Comparison of ENCODE assay signal across 20 cellular contexts in genomic region chr12:69732088-69732487, GRCh38. TPM values are rescaled to one million over a fixed set of nuclear protein-coding genes. Genes with fewer than 3 reads are reported as not detected.
DNase-seq lines count a peak whose midpoint lies in the region; ATAC-seq, FAIRE-seq and TF ChIP-seq lines count a peak whose summit lies in the region.
"Had no signal": no experiment of that assay in that cellular context is flagged by ENCODE, and none has a peak within 500 bp of the region (broad histone marks: within the 10 kb centered on the region; RNA-seq: fewer than 3 reads in every experiment).

No MANE protein-coding gene starts in this region.

- no peaks in the 10 kb centered on the region for H3K4me1 Mint-ChIP-seq in stimulated activated effector memory CD8-positive, alpha-beta T cell treated with anti-CD3 and anti-CD28 coated beads, Interleukin-12 subunit alpha, Interleukin-12 subunit beta, amount 100 ng/mL, for 72 hours
- H3K4me1 Mint-ChIP-seq: memory B cell; naive thymus-derived CD8-positive, alpha-beta T cell had no signal

- H3K36me3 ChIP-seq in HCT116 (ENCODE audit: control insufficient read depth in 1 of 2, insufficient read depth in 2 of 2, low read length in 2 of 2): no peaks in the 10 kb centered on the region

- H3K27ac Mint-ChIP-seq in stimulated activated effector memory CD8-positive, alpha-beta T cell treated with anti-CD3 and anti-CD28 coated beads, Interleukin-12 subunit alpha, Interleukin-12 subunit beta, amount 100 ng/mL, for 72 hours: no peak overlapping the region
- H3K27ac Mint-ChIP-seq: HFFc6; memory B cell; naive thymus-derived CD8-positive, alpha-beta T cell had no signal

- no peak overlapping the region for H3K27ac ChIP-seq in HCT116 (ENCODE audit: low read depth, low read length)
- H3K27ac ChIP-seq: coronary artery, SK-N-MC had no signal

- H3K4me2 ChIP-seq in HCT116 (ENCODE audit: low read length): peak overlapping the region; percentile 26; the same call in 1 of the 2 replicates
- H3K4me2 ChIP-seq: smooth muscle cell had no signal

- H2AFZ ChIP-seq in HCT116 (ENCODE audit: low read depth, low read length, poor library complexity, severe bottlenecking): peak overlapping the region; percentile 29

- H3K36me3 Mint-ChIP-seq in stimulated activated effector memory CD8-positive, alpha-beta T cell treated with anti-CD3 and anti-CD28 coated beads, Interleukin-12 subunit alpha, Interleukin-12 subunit beta, amount 100 ng/mL, for 72 hours: no peaks in the 10 kb centered on the region
- H3K36me3 Mint-ChIP-seq: memory B cell; naive thymus-derived CD8-positive, alpha-beta T cell had no signal

- TF ChIP-seq RAD21 in HCT116 (IDR thresholded peaks at IDR 0.05; ENCODE audit: low read depth): no peak

- no peak for TF ChIP-seq POLR2A in HCT116 (IDR thresholded peaks at IDR 0.05; ENCODE audit: borderline replicate concordance, extremely low read depth, insufficient read depth, insufficient read length)

- H4K20me1 ChIP-seq in HCT116 (ENCODE audit: insufficient read depth): no peaks in the 10 kb centered on the region

- no peak overlapping the region for H3K4me3 ChIP-seq in HCT116 (replicated peaks in 1 of 2; ENCODE audit: low read depth in 1 of 2, low read length in 2 of 2)
- H3K4me3 ChIP-seq in epithelial cell of proximal tubule (ENCODE audit: low read depth, low read length): no peak overlapping the region
- H3K4me3 ChIP-seq: coronary artery, SK-N-MC, smooth muscle cell had no signal

- RAD21 ChIA-PET in HCT116 (lab: Charles Lee; ENCODE audit: low non-redundant PET in 1 of 2, low total read pairs in 2 of 2, uncharacterized antibody in 2 of 2, unreplicated experiment in 2 of 2): no interaction called here

- peak; percentile 87 for FAIRE-seq in RCC 7860 (lab: Jason Lieb, UNC)

- CTCF ChIA-PET in HCT116 (lab: Charles Lee): no interaction called here

- BruUV-seq in HCT116 (replicated peaks; lab: Mats Ljungman, UMichigan): no TSS peak

- H3K4me1 ChIP-seq in HCT116 (ENCODE audit: control insufficient read depth in 1 of 2, insufficient read depth in 2 of 2, low read length in 2 of 2): peaks cover 0 to 7% of the 10 kb centered on the region in 2 experiments; a peak in 1 of 4 replicates

- no peak for DNase-seq in HCT116 (ENCODE audit: low read depth, low spot score)
- DNase-seq in RCC 7860 (ENCODE audit: low spot score): peak; percentile 46
- peak; percentile 32 for DNase-seq in epithelial cell of proximal tubule (ENCODE audit: low read depth)
- DNase-seq in stimulated activated effector memory CD8-positive, alpha-beta T cell treated with anti-CD3 and anti-CD28 coated beads, Interleukin-12 subunit alpha, Interleukin-12 subunit beta, amount 100 ng/mL, for 72 hours (ENCODE audit: low spot score in 2 of 2): no peak
- DNase-seq in GM19240 (ENCODE audit: insufficient read length, low spot score): no peak
- DNase-seq in stimulated activated naive CD8-positive, alpha-beta T cell treated with anti-CD3 and anti-CD28 coated beads, Interleukin-15, Interleukin-2, amounts not matched to agents 100 U/mL and 50 U/mL, for 24 hours: no peak
- DNase-seq: activated CD8-positive, alpha-beta memory T cell treated with anti-CD3 and anti-CD28 coated beads, Interleukin-2, amount 50 U/mL, for 4 hours; anterior cingulate cortex; glutamatergic neuron; HFFc6; naive thymus-derived CD8-positive, alpha-beta T cell; NCI-H526 treated with DMSO at 0.1 percent for 48 hours; T1000 had no signal

- no peaks in the 10 kb centered on the region for H3K79me2 ChIP-seq in HCT116 (ENCODE audit: insufficient read depth, low read length)

- no peaks in the 10 kb centered on the region for H3K9me3 Mint-ChIP-seq in stimulated activated effector memory CD8-positive, alpha-beta T cell treated with anti-CD3 and anti-CD28 coated beads, Interleukin-12 subunit alpha, Interleukin-12 subunit beta, amount 100 ng/mL, for 72 hours
- H3K9me3 Mint-ChIP-seq: HFFc6; memory B cell; naive thymus-derived CD8-positive, alpha-beta T cell had no signal

- ATAC-seq in HCT116 (no peak), GM18520 (IDR thresholded peaks at IDR 0.05; ENCODE audit: unreplicated experiment) (no peak)
- ATAC-seq in stimulated activated effector memory CD8-positive, alpha-beta T cell treated with anti-CD3 and anti-CD28 coated beads, Interleukin-12 subunit alpha, Interleukin-12 subunit beta, amount 100 ng/mL, for 72 hours: peak; percentile 42
- no peak for ATAC-seq in stimulated activated naive CD8-positive, alpha-beta T cell treated with anti-CD3 and anti-CD28 coated beads, Interleukin-15, Interleukin-2, amounts not matched to agents 100 U/mL and 50 U/mL, for 24 hours
- ATAC-seq: naive thymus-derived CD8-positive, alpha-beta T cell had no signal

- TF ChIP-seq CTCF in HCT116 (IDR thresholded peaks at IDR 0.05 in 2 of 3, conservative IDR thresholded peaks at IDR 0.05 in 1 of 3; ENCODE audit: borderline replicate concordance in 1 of 3, insufficient read depth in 1 of 3, low read depth in 2 of 3, low read length in 2 of 3) (no peak), epithelial cell of proximal tubule (conservative IDR thresholded peaks at IDR 0.05; ENCODE audit: low read depth, low read length) (no peak)

- H3K9ac ChIP-seq in HCT116 (ENCODE audit: low read length): no peak overlapping the region

- POLR2A ChIA-PET in HCT116 (lab: Charles Lee): no interaction called here

- no peak overlapping the region for H3K4me3 Mint-ChIP-seq in stimulated activated effector memory CD8-positive, alpha-beta T cell treated with anti-CD3 and anti-CD28 coated beads, Interleukin-12 subunit alpha, Interleukin-12 subunit beta, amount 100 ng/mL, for 72 hours
- H3K4me3 Mint-ChIP-seq: HFFc6; memory B cell; naive thymus-derived CD8-positive, alpha-beta T cell had no signal

- intact Hi-C loops in HCT116 (cut with micrococcal nuclease): no loop called here

- H3K27me3 ChIP-seq in HCT116 (ENCODE audit: insufficient read depth, low read length): no peaks in the 10 kb centered on the region

- H3K9me3 ChIP-seq in HCT116 (ENCODE audit: control insufficient read depth in 1 of 2, insufficient read depth in 1 of 2, low read depth in 1 of 2, low read length in 2 of 2): no peaks in the 10 kb centered on the region

- no peaks in the 10 kb centered on the region for H3K9me2 ChIP-seq in HCT116 (ENCODE audit: insufficient read depth)

TF ChIP-seq in HCT116, 20 proteins besides CTCF, POLR2A, EP300 and RAD21:
- TF ChIP-seq ZBTB33 (IDR thresholded peaks at IDR 0.05; ENCODE audit: extremely low read depth, insufficient replicate concordance, low read length) (no peak), TCF7L2 (IDR thresholded peaks at IDR 0.05; ENCODE audit: borderline replicate concordance, extremely low read depth, insufficient read depth, insufficient read length) (no peak), ELF1 (IDR thresholded peaks at IDR 0.05; ENCODE audit: borderline replicate concordance, low read depth) (no peak), ZFX (IDR thresholded peaks at IDR 0.05) (no peak), YY1 (IDR thresholded peaks at IDR 0.05; ENCODE audit: extremely low read depth, insufficient replicate concordance, low read depth, low read length) (no peak), EGR1 (IDR thresholded peaks at IDR 0.05; ENCODE audit: low read depth) (no peak)

RNA-seq across cellular contexts. Expression of gene RAB3IP, which starts 6.6 kb away (rescaled TPM):
- total RNA-seq in HCT116 (2021; ENCODE audit: unreplicated experiment) (31.3 TPM), epithelial cell of proximal tubule (45.4 and 62.6 TPM in 2 replicates)
- 15.4 and 19.4 TPM in 2 replicates for polyA plus RNA-seq in HCT116 (2012)

RNA-seq across cellular contexts. Expression of gene BEST3, which starts 33.0 kb away (rescaled TPM):
- total RNA-seq in HCT116 (2021; ENCODE audit: unreplicated experiment) (0.54 TPM), epithelial cell of proximal tubule (2.2 and 2.5 TPM in 2 replicates)
- polyA plus RNA-seq in HCT116 (2012): 0.05 TPM in 2 replicates
- total RNA-seq: naive thymus-derived CD8-positive, alpha-beta T cell; posterior vena cava had no signal
- polyA plus RNA-seq: BJ; naive thymus-derived CD8-positive, alpha-beta T cell; smooth muscle cell had no signal

Comparison
In these comparisons a context has a peak if more than half of its experiments do, and no peak if none do; other contexts are left out.
1. DNase-seq: peak in RCC 7860 (single experiment) and epithelial cell of proximal tubule (single experiment); none in HCT116 (single experiment), stimulated activated effector memory CD8-positive, alpha-beta T cell treated with anti-CD3 and anti-CD28 coated beads, Interleukin-12 subunit alpha, Interleukin-12 subunit beta, amount 100 ng/mL, for 72 hours (0 of 2), GM19240 (single experiment) and stimulated activated naive CD8-positive, alpha-beta T cell treated with anti-CD3 and anti-CD28 coated beads, Interleukin-15, Interleukin-2, amounts not matched to agents 100 U/mL and 50 U/mL, for 24 hours (single experiment).